In the genomic region with DNA sequence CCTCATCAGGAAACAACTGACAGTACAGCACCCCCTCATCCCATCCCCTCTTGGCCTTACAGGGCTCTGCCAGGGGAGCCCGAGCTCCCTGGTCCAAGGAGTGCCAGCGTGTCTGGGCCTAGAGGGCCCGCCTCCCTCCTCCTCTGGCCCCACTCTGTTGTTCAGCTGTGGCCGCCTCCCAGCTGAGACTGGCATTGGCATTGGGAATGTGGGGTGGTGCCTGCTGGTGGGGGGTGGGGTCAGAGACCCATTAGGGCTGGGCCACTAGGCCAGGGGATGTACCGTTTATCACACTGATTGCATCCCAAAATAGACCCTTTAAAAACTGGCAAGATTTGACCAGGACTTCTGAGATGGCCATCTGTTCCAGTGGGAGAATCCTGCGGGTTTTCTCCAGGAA, we compare ENCODE assay signal across 8 cellular contexts. TPM values are rescaled to one million over a fixed set of nuclear protein-coding genes. Genes with fewer than 3 reads are reported as not detected.
DNase-seq lines count a peak whose midpoint lies in the region; ATAC-seq, FAIRE-seq and TF ChIP-seq lines count a peak whose summit lies in the region.

No MANE protein-coding gene starts in this region.

- DNase-seq in GM23248 (peak; percentile 66), foreskin melanocyte (peak; percentile 38), pancreas (peak in 5 of 6 donors; percentile 62 to 75 (median 68)), germinal center (ENCODE audit: low spot score) (no peak), SHP77 (lab: John Stamatoyannopoulos, UW) (no peak), D721Med (ENCODE audit: insufficient read length, low spot score) (no peak)

- H3K9ac ChIP-seq in GM23248: peak overlapping the region; percentile 80

- TF ChIP-seq CTCF in VCaP (conservative IDR thresholded peaks at IDR 0.05): no peak
- no peak for TF ChIP-seq CTCF in pancreas (IDR thresholded peaks at IDR 0.05)
- TF ChIP-seq CTCF in D721Med (IDR thresholded peaks at IDR 0.05; ENCODE audit: insufficient read depth, missing control alignments): no peak

- H2AFZ ChIP-seq in GM23248: peak overlapping the region; percentile 64

- H3K27me3 ChIP-seq in GM23248 (replicated peaks; ENCODE audit: insufficient read depth): no peaks in the 10 kb centered on the region
- no peaks in the 10 kb centered on the region for H3K27me3 ChIP-seq in pancreas

- 41 to 44% methylated on average over 6 of the region's 6 CpGs for whole genome bisulfite sequencing in GM23248 (ENCODE audit: low coverage in 1 of 2, low lambda C conversion rate in 2 of 2, missing lambda C conversion rate in 2 of 2), 2 experiments
- 10 to 17% methylated on average over 6 of the region's 6 CpGs for WGBS in pancreas, 2 donors

- H3K36me3 ChIP-seq in GM23248 (ENCODE audit: low read depth) (no peaks in the 10 kb centered on the region), pancreas (no peaks in the 10 kb centered on the region)

- H3K9me2 ChIP-seq in GM23248 (ENCODE audit: insufficient read depth): no peaks in the 10 kb centered on the region

- H3K9me3 ChIP-seq in GM23248 (ENCODE audit: low read depth) (no peaks in the 10 kb centered on the region), pancreas (no peaks in the 10 kb centered on the region)

- H3K4me2 ChIP-seq in GM23248 (ENCODE audit: unreplicated experiment): peak overlapping the region; percentile 82

- peak; percentile 31 to 58 (median 40) for ATAC-seq in pancreas
- no peak for ATAC-seq in GM18861 (IDR thresholded peaks at IDR 0.05; ENCODE audit: unreplicated experiment)

- H3F3A ChIP-seq in GM23248 (ENCODE audit: insufficient read depth): no peaks in the 10 kb centered on the region

- intact Hi-C loops in pancreas (cut with DNase I): no loop called here

- H4K20me1 ChIP-seq in GM23248 (ENCODE audit: insufficient read depth): no peaks in the 10 kb centered on the region

- no peak overlapping the region for H3K27ac ChIP-seq in GM23248
- peak overlapping the region; percentile 74; the same call in 1 of the 2 replicates for H3K27ac ChIP-seq in VCaP
- H3K27ac ChIP-seq in pancreas: peak overlapping the region; percentile 78 to 91 (median 83)

- FAIRE-seq in pancreas (lab: Jason Lieb, UNC): no peak
- FAIRE-seq in D721Med (lab: Jason Lieb, UNC): no peak

- H3K4me3 ChIP-seq in GM23248: peak overlapping the region; percentile 73
- peak overlapping the region in 3 of 4 donors; percentile 95 to 98 (median 96) for H3K4me3 ChIP-seq in pancreas

- H3K4me1 ChIP-seq in GM23248 (ENCODE audit: insufficient read depth) (peaks cover 16% of the 10 kb centered on the region), pancreas (peaks cover 22 to 43% (median 30%) of the 10 kb centered on the region in 3 donors)

- H3K79me2 ChIP-seq in GM23248 (ENCODE audit: insufficient read depth): peaks cover 41% of the 10 kb centered on the region

- in situ Hi-C loops in GM23248 (cut with MboI): no loop called here

RNA-seq across cellular contexts. Expression of gene LDLRAP1, which starts 1.4 kb away (rescaled TPM):
- total RNA-seq in GM23248 (2014; rRNA removed; shearing (Covaris generic)): 22.5 and 23.6 TPM in 2 replicates
- polyA plus RNA-seq in GM23248 (2016; fragmentation: Nextera tagmentation; extraction: Ambion mirVana) (26.9 and 29.5 TPM in 2 replicates), pancreas (10 to 100 TPM; 27.1 to 71.9 TPM)
- total RNA-seq in pancreas: 10 to 100 TPM; 21.0 to 25.9 (median 23.6) TPM

Comparison
In these comparisons a context has a peak if more than half of its experiments do, and no peak if none do; other contexts are left out.
1. DNase-seq: peak in GM23248 (single experiment), foreskin melanocyte (single experiment) and pancreas (5 of 6); none in germinal center (single experiment), SHP77 (0 of 2) and D721Med (single experiment).